ENCODE assay signal across 15 cellular contexts in the genomic region with DNA sequence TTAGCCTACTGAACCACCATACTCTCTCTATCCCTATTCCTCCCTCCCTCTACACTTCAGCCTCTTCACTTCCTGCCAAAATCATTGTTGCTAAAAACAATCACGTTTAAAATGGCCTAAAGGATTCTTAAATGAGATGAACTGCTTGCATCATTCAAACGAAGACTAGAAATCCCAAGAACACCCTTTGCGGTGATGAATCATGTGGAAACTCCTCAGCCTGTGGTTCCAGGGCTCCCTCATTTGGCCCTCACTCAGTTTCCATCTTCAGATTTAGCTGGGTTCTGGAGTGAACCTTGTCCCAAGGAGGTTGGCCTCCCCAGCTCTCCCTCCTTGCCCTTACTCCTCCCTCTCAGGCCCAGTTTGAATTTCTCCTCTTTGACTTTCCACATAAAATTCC.
A peak's percentile ranks its signal among the peaks of the same experiment; 100 is the strongest.
DNase-seq lines count a peak whose midpoint lies in the region; ATAC-seq and TF ChIP-seq lines count a peak whose summit lies in the region.
"Had no signal": no experiment of that assay in that cellular context is flagged by ENCODE, and none has a peak within 500 bp of the region (broad histone marks: within the 10 kb centered on the region; RNA-seq: fewer than 3 reads in every experiment).

No MANE protein-coding gene starts in this region.

- H3K36me3 Mint-ChIP-seq in CD14-positive monocyte = peaks cover 0 to 5% of the 10 kb centered on the region in 2 donors
- no peaks in the 10 kb centered on the region for H3K36me3 Mint-ChIP-seq in nephron (ENCODE audit: low read depth)

- intact Hi-C loops in CD14-positive monocyte (cut with micrococcal nuclease) = no loop called here

- no peak for TF ChIP-seq CTCF in CD14-positive monocyte (IDR thresholded peaks at IDR 0.05)
- TF ChIP-seq CTCF in choroid plexus epithelial cell (conservative IDR thresholded peaks at IDR 0.05; ENCODE audit: low read depth, low read length) = no peak
- TF ChIP-seq CTCF in nephron (IDR thresholded peaks at IDR 0.05; ENCODE audit: unreplicated experiment in 3 of 3) = no peak

- H3K4me3 ChIP-seq in choroid plexus epithelial cell (ENCODE audit: low read depth, low read length) = no peak overlapping the region
- H3K4me3 ChIP-seq: adrenal gland, vagina had no signal

- H3K27ac Mint-ChIP-seq in CD14-positive monocyte (peak overlapping the region in 4 of 7 donors; percentile 14 to 47 (median 30)), nephron (peak overlapping the region in 2 of 3 experiments; percentile 50 to 57)
- H3K27ac Mint-ChIP-seq: activated B cell treated with CpG ODN at 0.5 μM for 24 hours; dendritic cell treated with granulocyte-macrophage colony-stimulating factor and Interleukin-4, amounts not matched to agents 40 ng/mL and 50 ng/mL, for 4 days had no signal

- H3K9me3 Mint-ChIP-seq in CD14-positive monocyte (peaks cover 0 to 6% (median 0%) of the 10 kb centered on the region in 7 donors), nephron (no peaks in the 10 kb centered on the region)
- H3K9me3 Mint-ChIP-seq: activated B cell treated with CpG ODN at 0.5 μM for 24 hours; dendritic cell treated with granulocyte-macrophage colony-stimulating factor and Interleukin-4, amounts not matched to agents 40 ng/mL and 50 ng/mL, for 4 days had no signal

- DNase-seq in CD14-positive monocyte (ENCODE audit: low spot score) (no peak), M059J (ENCODE audit: low read depth) (peak; percentile 98), choroid plexus epithelial cell (ENCODE audit: low read depth) (peak; percentile 67), RKO (ENCODE audit: low spot score) (no peak), OCI-M2 (lab: John Stamatoyannopoulos, UW; ENCODE audit: unreplicated experiment) (no peak)
- DNase-seq in activated naive CD4-positive, alpha-beta T cell treated with anti-CD3 and anti-CD28 coated beads, Interleukin-2, amount 50 U/mL, for 16 hours = no peak
- DNase-seq: activated B cell treated with CpG ODN at 0.5 μM for 24 hours; adrenal gland; kidney; NCI-H2107; stimulated activated CD4-positive, alpha-beta T cell treated with anti-CD3 and anti-CD28 coated beads, Interleukin-2, amount 100 ng/mL, for 48 hours had no signal

- no peak for ATAC-seq in GM21529 (IDR thresholded peaks at IDR 0.05; ENCODE audit: unreplicated experiment)

- H3K4me3 Mint-ChIP-seq in CD14-positive monocyte (no peak overlapping the region), nephron (no peak overlapping the region)
- H3K4me3 Mint-ChIP-seq: activated B cell treated with CpG ODN at 0.5 μM for 24 hours; dendritic cell treated with granulocyte-macrophage colony-stimulating factor and Interleukin-4, amounts not matched to agents 40 ng/mL and 50 ng/mL, for 4 days had no signal

- H3K27me3 Mint-ChIP-seq in CD14-positive monocyte (ENCODE audit: low read depth in 3 of 3) (peaks cover 0 to 6% (median 3%) of the 10 kb centered on the region in 3 donors), nephron (ENCODE audit: low read depth) (no peaks in the 10 kb centered on the region)
- H3K27me3 Mint-ChIP-seq: activated B cell treated with CpG ODN at 0.5 μM for 24 hours; dendritic cell treated with granulocyte-macrophage colony-stimulating factor and Interleukin-4, amounts not matched to agents 40 ng/mL and 50 ng/mL, for 4 days had no signal

- H3K4me1 Mint-ChIP-seq in CD14-positive monocyte (peaks cover 48% of the 10 kb centered on the region), nephron (peaks cover 64% of the 10 kb centered on the region)

Comparison
In these comparisons a context has a peak if more than half of its experiments do, and no peak if none do; other contexts are left out.
1. DNase-seq: peak in M059J (single experiment) and choroid plexus epithelial cell (single experiment); none in CD14-positive monocyte (single experiment), RKO (single experiment), OCI-M2 (single experiment) and activated naive CD4-positive, alpha-beta T cell treated with anti-CD3 and anti-CD28 coated beads, Interleukin-2, amount 50 U/mL, for 16 hours (single experiment).